Comparison of ENCODE assay signal across 8 cellular contexts in the genomic region with DNA sequence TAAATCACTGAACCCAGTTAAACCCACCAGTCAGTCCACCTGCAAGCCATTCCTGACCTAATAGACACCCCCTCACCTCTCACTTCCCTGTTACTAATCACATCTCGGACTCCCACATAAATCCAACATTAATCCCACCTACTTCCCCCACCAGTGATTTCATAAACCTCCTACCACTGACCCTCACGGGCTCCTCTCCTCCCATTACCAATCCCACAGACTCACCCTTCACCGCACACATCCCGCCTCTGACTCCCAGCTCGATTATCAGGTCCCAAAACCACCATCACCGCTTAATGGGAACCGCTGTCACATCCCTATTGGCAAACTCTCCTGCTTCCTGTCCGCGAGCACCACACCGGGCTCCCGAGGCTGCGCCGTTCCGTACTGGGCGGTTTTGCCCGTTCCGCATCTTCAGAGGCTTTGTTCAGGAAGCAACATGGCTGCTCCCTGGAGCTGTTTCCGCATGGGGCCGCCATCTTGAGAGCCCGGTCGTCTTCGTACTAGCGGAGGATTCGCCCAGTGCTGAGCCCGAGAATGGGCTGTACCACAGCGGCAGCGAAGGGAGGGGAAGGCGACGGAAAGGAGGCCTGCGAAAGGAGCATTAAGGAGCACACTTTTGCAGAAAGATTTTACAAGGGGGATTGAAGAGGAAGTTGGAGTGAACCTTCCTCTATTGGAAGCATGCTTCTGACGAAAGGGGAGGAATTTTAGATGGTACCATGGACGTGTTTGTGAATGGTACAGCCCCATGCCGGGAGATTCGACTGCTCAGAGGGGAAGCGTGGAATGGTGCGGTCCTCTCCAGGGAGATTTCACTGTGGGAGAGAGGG. TPM values are rescaled to one million over a fixed set of nuclear protein-coding genes. Genes with fewer than 3 reads are reported as not detected.
DNase-seq lines count a peak whose midpoint lies in the region; ATAC-seq, FAIRE-seq and TF ChIP-seq lines count a peak whose summit lies in the region.

A gene (minus strand): TSS at position 502 of the 833 bp plus-strand sequence. CDS start 1,825 bp downstream, outside the sequence.

- intact Hi-C loops in PC-3 (cut with micrococcal nuclease) = no loop called here

- CTCF ChIA-PET in PC-3 (lab: Charles Lee) = no interaction called here

- no peak within 1 kb of the TSS for H3K9ac ChIP-seq in PC-3 (ENCODE audit: low read length)

- ATAC-seq in HG02623 (IDR thresholded peaks at IDR 0.05; ENCODE audit: unreplicated experiment) (peak; percentile 67), PC-3 (no peak), GM18502 (IDR thresholded peaks at IDR 0.05; ENCODE audit: poor library complexity, unreplicated experiment) (no peak)

- H3K4me2 ChIP-seq in PC-3 (ENCODE audit: low read length) = no peak within 1 kb of the TSS

- H3K9me3 Mint-ChIP-seq in nephron = peaks cover 49% of the 10 kb centered on the region

- peak within 1 kb of the TSS; percentile 98 to 99 (median 99) for H3K27ac Mint-ChIP-seq in nephron

- no peak within 1 kb of the TSS for H3K4me3 ChIP-seq in PC-3 (ENCODE audit: low read length)

- H3K36me3 Mint-ChIP-seq in nephron (ENCODE audit: low read depth) = peaks cover 54% of the 10 kb centered on the region

- H3K4me1 Mint-ChIP-seq in nephron = peaks cover 13% of the 10 kb centered on the region

- H3K4me3 Mint-ChIP-seq in nephron = peak within 1 kb of the TSS; percentile 92 to 98 (median 97)

- FAIRE-seq in frontal cortex (lab: Jason Lieb, UNC) = no peak

- TF ChIP-seq CTCF in PC-3 (conservative IDR thresholded peaks at IDR 0.05; ENCODE audit: low read depth, low read length) (no peak), nephron (IDR thresholded peaks at IDR 0.05; ENCODE audit: unreplicated experiment in 3 of 3) (no peak)

- peaks cover 71% of the 10 kb centered on the region for H3K9me3 ChIP-seq in PC-3 (ENCODE audit: low read length)

- no peak within 1 kb of the TSS for H3K27ac ChIP-seq in PC-3 (ENCODE audit: low read length)

- no peaks in the 10 kb centered on the region for H3K4me1 ChIP-seq in PC-3 (ENCODE audit: insufficient read depth, low read length)

- H3K27me3 ChIP-seq in PC-3 (ENCODE audit: low read length) = no peaks in the 10 kb centered on the region

- POLR2A ChIA-PET in PC-3 (lab: Charles Lee; ENCODE audit: unreplicated experiment) = no interaction called here

- H2AFZ ChIP-seq in PC-3 (ENCODE audit: low read length) = 0 out of 2 replicates have a peak within 1 kb of the TSS, but pooled peaks have one; percentile 10

- no peaks in the 10 kb centered on the region for H3K27me3 Mint-ChIP-seq in nephron (ENCODE audit: low read depth)

- H3K36me3 ChIP-seq in PC-3 (ENCODE audit: low read depth, low read length) = no peaks in the 10 kb centered on the region

- DNase-seq in Ammon's horn (ENCODE audit: low spot score) (peak; percentile 94), PC-3 (no peak), frontal cortex (ENCODE audit: low spot score in 2 of 2) (peak; percentile 36 to 53)
- peak; percentile 54 for DNase-seq in activated naive CD4-positive, alpha-beta T cell treated with anti-CD3 and anti-CD28 coated beads, Interleukin-2, amount 50 U/mL, for 16 hours
- DNase-seq in stimulated activated naive CD4-positive, alpha-beta T cell treated with Interleukin-2 at 50 U/mL for 16 hours (lab: John Stamatoyannopoulos, UW) = peak; percentile 24

- BruUV-seq in PC-3 (replicated peaks; lab: Mats Ljungman, UMichigan) = no TSS peak

- H3K9me2 ChIP-seq in PC-3 (replicated peaks; ENCODE audit: low read length) = no peaks in the 10 kb centered on the region

- no peaks in the 10 kb centered on the region for H3K79me2 ChIP-seq in PC-3 (ENCODE audit: low read length)

- no peaks in the 10 kb centered on the region for H4K20me1 ChIP-seq in PC-3 (ENCODE audit: low read length)

- H3F3A ChIP-seq in PC-3 (ENCODE audit: low read length, unreplicated experiment) = no peaks in the 10 kb centered on the region

RNA-seq across cellular contexts. Expression of the gene that starts here (rescaled TPM):
- total RNA-seq in PC-3 (2014; rRNA removed) (0.18 TPM in 1 of 2 replicates, not detected in the other), frontal cortex (90.9 TPM)

Comparison
In these comparisons a context has a peak if more than half of its experiments do, and no peak if none do; other contexts are left out.
1. RNA of the gene that starts here (total RNA-seq): 90.9 TPM in frontal cortex (single experiment); 0.18 TPM in PC-3; every median in the first group is over 10 times any median in the second.